Comparison of ENCODE assay signal across 22 cellular contexts in genomic region chr17:80943346-80944145, GRCh38. TPM values are rescaled to one million over a fixed set of nuclear protein-coding genes. Genes with fewer than 3 reads are reported as not detected.
DNase-seq lines count a peak whose midpoint lies in the region; ATAC-seq and TF ChIP-seq lines count a peak whose summit lies in the region.
"Had no signal": no experiment of that assay in that cellular context is flagged by ENCODE, and none has a peak within 500 bp of the region (broad histone marks: within the 10 kb centered on the region; RNA-seq: fewer than 3 reads in every experiment).

No MANE protein-coding gene starts in this region.

- H3K27ac Mint-ChIP-seq in stimulated activated naive CD8-positive, alpha-beta T cell treated with anti-CD3 and anti-CD28 coated beads, Interleukin-15, amount 100 ng/mL, for 72 hours: no peak overlapping the region
- no peak overlapping the region for H3K27ac Mint-ChIP-seq in activated CD4-positive, alpha-beta memory T cell treated with anti-CD3 and anti-CD28 coated beads, Interleukin-2, amount 10 ng/mL, durations not matched to agents 7 days and 5 days

- ATAC-seq in stimulated activated naive CD8-positive, alpha-beta T cell treated with anti-CD3 and anti-CD28 coated beads, Interleukin-15, Interleukin-2, amounts not matched to agents 100 U/mL and 50 U/mL, for 24 hours: peak; percentile 12
- no peak for ATAC-seq in stimulated activated naive CD8-positive, alpha-beta T cell treated with anti-CD3 and anti-CD28 coated beads, Interleukin-15, amount 100 ng/mL, for 72 hours
- ATAC-seq in right cardiac atrium (no peak), HG02642 (IDR thresholded peaks at IDR 0.05; ENCODE audit: poor library complexity, unreplicated experiment) (no peak), GM19463 (IDR thresholded peaks at IDR 0.05; ENCODE audit: unreplicated experiment) (no peak)

- 93% methylated on average over 17 of the region's 17 CpGs for WGBS in right cardiac atrium
- 92 to 94% methylated on average over 17 of the region's 17 CpGs for WGBS in sigmoid colon, 2 donors

- peaks cover 19% of the 10 kb centered on the region for H3K4me1 Mint-ChIP-seq in stimulated activated naive CD8-positive, alpha-beta T cell treated with anti-CD3 and anti-CD28 coated beads, Interleukin-15, amount 100 ng/mL, for 72 hours
- H3K4me1 Mint-ChIP-seq in activated CD4-positive, alpha-beta memory T cell treated with anti-CD3 and anti-CD28 coated beads, Interleukin-2, amount 10 ng/mL, durations not matched to agents 7 days and 5 days: peaks cover 24% of the 10 kb centered on the region

- intact Hi-C loops in right cardiac atrium (cut with DNase I) (no loop called here), sigmoid colon (cut with DNase I) (loop anchor here (2.0 to 5.0 kb wide), 2 partner anchors 15 to 171 kb away; no protein-coding TSS in a partner anchor)

- in situ Hi-C loops in GM13976 (cut with MboI; ENCODE audit: low sequenced_read_pairs, unreplicated experiment): no loop called here

- no peak overlapping the region for H3K4me3 Mint-ChIP-seq in stimulated activated naive CD8-positive, alpha-beta T cell treated with anti-CD3 and anti-CD28 coated beads, Interleukin-15, amount 100 ng/mL, for 72 hours
- H3K4me3 Mint-ChIP-seq in activated CD4-positive, alpha-beta memory T cell treated with anti-CD3 and anti-CD28 coated beads, Interleukin-2, amount 10 ng/mL, durations not matched to agents 7 days and 5 days: no peak overlapping the region
- H3K4me3 Mint-ChIP-seq: CD8-positive, alpha-beta memory T cell; neural crest cell had no signal

- H3K4me3 ChIP-seq in right cardiac atrium (ENCODE audit: low read length) (no peak overlapping the region), sigmoid colon (no peak overlapping the region)
- H3K4me3 ChIP-seq: hepatocyte, SK-N-MC, upper lobe of left lung had no signal

- TF ChIP-seq EP300 in sigmoid colon (IDR thresholded peaks at IDR 0.05): no peak

- H3K27ac ChIP-seq in right cardiac atrium (ENCODE audit: low read length) (no peak overlapping the region), sigmoid colon (peak overlapping the region; percentile 88 to 94 (median 90))
- H3K27ac ChIP-seq: SK-N-MC, WERI-Rb-1 had no signal

- peaks cover 7 to 26% (median 9%) of the 10 kb centered on the region in 4 donors for H3K36me3 ChIP-seq in sigmoid colon

- H3K36me3 Mint-ChIP-seq in activated CD4-positive, alpha-beta memory T cell treated with anti-CD3 and anti-CD28 coated beads, Interleukin-2, amount 10 ng/mL, durations not matched to agents 7 days and 5 days (ENCODE audit: low read depth): peaks cover 63% of the 10 kb centered on the region

- no peak for TF ChIP-seq POLR2A in sigmoid colon (IDR thresholded peaks at IDR 0.05)

- CTCF ChIA-PET in activated CD4-positive, alpha-beta memory T cell treated with anti-CD3 and anti-CD28 coated beads, Interleukin-2, amount 10 ng/mL, durations not matched to agents 7 days and 5 days (lab: Charles Lee): no interaction called here

- H3K4me1 ChIP-seq in right cardiac atrium (ENCODE audit: control insufficient read depth, insufficient read depth, low read length) (peaks cover 4% of the 10 kb centered on the region), sigmoid colon (peaks cover 0 to 49% (median 39%) of the 10 kb centered on the region in 4 donors)

- no peak for DNase-seq in stimulated activated naive CD8-positive, alpha-beta T cell treated with anti-CD3 and anti-CD28 coated beads, Interleukin-15, Interleukin-2, amounts not matched to agents 100 U/mL and 50 U/mL, for 24 hours
- no peak for DNase-seq in stimulated activated naive CD8-positive, alpha-beta T cell treated with anti-CD3 and anti-CD28 coated beads, Interleukin-15, amount 100 ng/mL, for 72 hours
- DNase-seq in right cardiac atrium: peak in 2 of 3 donors; percentile 33 to 43
- DNase-seq in sigmoid colon: peak; percentile 64
- DNase-seq in GM13976 (ENCODE audit: low spot score): no peak
- DNase-seq in activated CD4-positive, alpha-beta memory T cell treated with anti-CD3 and anti-CD28 coated beads, Interleukin-2, amount 10 ng/mL, durations not matched to agents 7 days and 5 days: no peak
- DNase-seq: activated CD4-positive, alpha-beta T cell treated with anti-CD3 and anti-CD28 coated beads, Interleukin-2, amount 50 U/mL, for 4 hours; activated naive CD4-positive, alpha-beta T cell; DMS79; KBM-7; mesendoderm; NCI-H1694 treated with DMSO at 0.1 percent for 48 hours; NCI-H82; stimulated activated CD4-positive, alpha-beta T cell treated with anti-CD3 and anti-CD28 coated beads, Interleukin-15, amount 100 ng/mL, for 24 hours; WERI-Rb-1 had no signal

- no peaks in the 10 kb centered on the region for H3K27me3 Mint-ChIP-seq in stimulated activated naive CD8-positive, alpha-beta T cell treated with anti-CD3 and anti-CD28 coated beads, Interleukin-15, amount 100 ng/mL, for 72 hours
- no peaks in the 10 kb centered on the region for H3K27me3 Mint-ChIP-seq in activated CD4-positive, alpha-beta memory T cell treated with anti-CD3 and anti-CD28 coated beads, Interleukin-2, amount 10 ng/mL, durations not matched to agents 7 days and 5 days
- H3K27me3 Mint-ChIP-seq: CD8-positive, alpha-beta memory T cell had no signal

- H3K9me3 Mint-ChIP-seq in stimulated activated naive CD8-positive, alpha-beta T cell treated with anti-CD3 and anti-CD28 coated beads, Interleukin-15, amount 100 ng/mL, for 72 hours: no peaks in the 10 kb centered on the region
- H3K9me3 Mint-ChIP-seq in activated CD4-positive, alpha-beta memory T cell treated with anti-CD3 and anti-CD28 coated beads, Interleukin-2, amount 10 ng/mL, durations not matched to agents 7 days and 5 days: no peaks in the 10 kb centered on the region
- H3K9me3 Mint-ChIP-seq: CD8-positive, alpha-beta memory T cell had no signal

- no peaks in the 10 kb centered on the region for H3K9me3 ChIP-seq in right cardiac atrium (ENCODE audit: control insufficient read depth, low read length)
- no peaks in the 10 kb centered on the region for H3K9me3 ChIP-seq in sigmoid colon
- H3K9me3 ChIP-seq: upper lobe of left lung had no signal

- H3K27me3 ChIP-seq in right cardiac atrium (ENCODE audit: control insufficient read depth, insufficient read depth) (no peaks in the 10 kb centered on the region), sigmoid colon (no peaks in the 10 kb centered on the region)
- H3K27me3 ChIP-seq: hepatocyte, upper lobe of left lung had no signal

- TF ChIP-seq CTCF in sigmoid colon (IDR thresholded peaks at IDR 0.05) (no peak), GM13976 (IDR thresholded peaks at IDR 0.05; ENCODE audit: borderline replicate concordance, control extremely low read depth, extremely low read depth, insufficient read depth, missing control alignments) (no peak)

- POLR2A ChIA-PET in activated CD4-positive, alpha-beta memory T cell treated with anti-CD3 and anti-CD28 coated beads, Interleukin-2, amount 10 ng/mL, durations not matched to agents 7 days and 5 days (lab: Charles Lee): interaction anchor here (0.9 kb wide), 1 partner anchor 66 kb away, joined by 4 read pairs; no protein-coding TSS in a partner anchor

RNA-seq across cellular contexts. Expression of gene CHMP6, which starts 48.1 kb away (rescaled TPM):
- total RNA-seq in right cardiac atrium: 10 to 100 TPM; 18.4 to 22.5 (median 19.7) TPM
- polyA plus RNA-seq in right cardiac atrium: 24.6 TPM
- 10 to 100 TPM; 15.7 to 28.2 (median 22.2) TPM for total RNA-seq in sigmoid colon
- polyA plus RNA-seq in sigmoid colon: 10 to 100 TPM; 36.3 to 40.4 (median 37.2) TPM
- total RNA-seq in activated CD4-positive, alpha-beta memory T cell treated with anti-CD3 and anti-CD28 coated beads, Interleukin-2, amount 10 ng/mL, durations not matched to agents 7 days and 5 days: 10 to 100 TPM; 30.3 to 31.6 TPM

Comparison
In these comparisons a context has a peak if more than half of its experiments do, and no peak if none do; other contexts are left out.
1. DNase-seq: peak in right cardiac atrium (2 of 3) and sigmoid colon (single experiment); none in stimulated activated naive CD8-positive, alpha-beta T cell treated with anti-CD3 and anti-CD28 coated beads, Interleukin-15, Interleukin-2, amounts not matched to agents 100 U/mL and 50 U/mL, for 24 hours (single experiment), stimulated activated naive CD8-positive, alpha-beta T cell treated with anti-CD3 and anti-CD28 coated beads, Interleukin-15, amount 100 ng/mL, for 72 hours (0 of 2), GM13976 (single experiment) and activated CD4-positive, alpha-beta memory T cell treated with anti-CD3 and anti-CD28 coated beads, Interleukin-2, amount 10 ng/mL, durations not matched to agents 7 days and 5 days (single experiment).